In genomic region chr1:9558946-9559545, GRCh38 we compare ENCODE assay signal across 18 cellular contexts. TPM values are rescaled to one million over a fixed set of nuclear protein-coding genes. Genes with fewer than 3 reads are reported as not detected.
DNase-seq lines count a peak whose midpoint lies in the region; ATAC-seq and TF ChIP-seq lines count a peak whose summit lies in the region.
"Had no signal": no experiment of that assay in that cellular context is flagged by ENCODE, and none has a peak within 500 bp of the region (broad histone marks: within the 10 kb centered on the region; RNA-seq: fewer than 3 reads in every experiment).

No MANE protein-coding gene starts in this region.

- DNase-seq in heart right ventricle (no peak), left cardiac atrium (no peak), OCI-LY7 (ENCODE audit: low spot score) (no peak), right cardiac atrium (no peak), thyroid gland (no peak), DMS79 treated with DMSO at 0.1 percent for 48 hours (lab: John Stamatoyannopoulos, UW) (no peak), NCI-H2171 treated with DMSO at 0.1 percent for 48 hours (lab: John Stamatoyannopoulos, UW) (no peak), GM23248 (no peak)
- DNase-seq: activated CD4-positive, alpha-beta memory T cell treated with anti-CD3 and anti-CD28 coated beads, Interleukin-2, amount 10 ng/mL, durations not matched to agents 7 days and 5 days; activated T-cell treated with anti-CD3 and anti-CD28 coated beads, Interleukin-2, amount 50 U/mL, for 48 hours; Calu3; cerebellar nuclear complex; esophagus squamous epithelium; islet precursor cell; mesenchymal stem cell; stimulated activated naive B cell treated with anti-CD40 and anti-IgM and Interleukin-4, amounts not matched to agents 10 μg/mL and 1 μg/mL and 100 μg/mL, for 72 hours; upper lobe of right lung; WERI-Rb-1 had no signal

- H3K27me3 ChIP-seq in heart right ventricle (no peaks in the 10 kb centered on the region), right cardiac atrium (ENCODE audit: control insufficient read depth, insufficient read depth) (no peaks in the 10 kb centered on the region), thyroid gland (no peaks in the 10 kb centered on the region), GM23248 (replicated peaks; ENCODE audit: insufficient read depth) (no peaks in the 10 kb centered on the region)
- H3K27me3 ChIP-seq: esophagus squamous epithelium, upper lobe of right lung had no signal

- CTCF ChIA-PET in OCI-LY7 (lab: Charles Lee; ENCODE audit: unreplicated experiment), result interaction anchor here (0.6 kb wide), 1 partner anchor 160 kb away, joined by 3 read pairs; no protein-coding TSS in a partner anchor

- H3K4me3 ChIP-seq in heart right ventricle (no peak overlapping the region), OCI-LY7 (ENCODE audit: low read depth, low read length, poor library complexity, severe bottlenecking) (peak overlapping the region; percentile 35), right cardiac atrium (ENCODE audit: low read length) (no peak overlapping the region), thyroid gland (replicated peaks in 1 of 3) (no peak overlapping the region), GM23248 (no peak overlapping the region)
- H3K4me3 ChIP-seq: esophagus squamous epithelium, upper lobe of right lung had no signal

- H3K4me1 ChIP-seq in heart right ventricle (peaks cover 4 to 68% (median 41%) of the 10 kb centered on the region in 9 donors), OCI-LY7 (ENCODE audit: insufficient read depth, low read length, poor library complexity, severe bottlenecking) (peaks cover 47% of the 10 kb centered on the region), right cardiac atrium (ENCODE audit: control insufficient read depth, insufficient read depth, low read length) (peaks cover 1% of the 10 kb centered on the region), thyroid gland (peaks cover 57 to 77% of the 10 kb centered on the region in 2 donors), GM23248 (ENCODE audit: insufficient read depth) (peaks cover 8% of the 10 kb centered on the region; the same call in 1 of the 2 replicates)

- no peaks in the 10 kb centered on the region for H3K9me3 ChIP-seq in heart right ventricle
- peaks cover 8% of the 10 kb centered on the region; the same call in 1 of the 2 replicates for H3K9me3 ChIP-seq in OCI-LY7 (ENCODE audit: low read length)
- no peaks in the 10 kb centered on the region for H3K9me3 ChIP-seq in right cardiac atrium (ENCODE audit: control insufficient read depth, low read length)
- no peaks in the 10 kb centered on the region for H3K9me3 ChIP-seq in thyroid gland
- H3K9me3 ChIP-seq in GM23248 (ENCODE audit: low read depth), result no peaks in the 10 kb centered on the region
- H3K9me3 ChIP-seq: esophagus squamous epithelium, upper lobe of right lung had no signal

- H3K36me3 ChIP-seq in heart right ventricle (peaks cover 0 to 48% (median 9%) of the 10 kb centered on the region in 9 donors), OCI-LY7 (ENCODE audit: insufficient read depth, low read length) (peaks cover 82% of the 10 kb centered on the region), thyroid gland (no peaks in the 10 kb centered on the region), GM23248 (ENCODE audit: low read depth) (no peaks in the 10 kb centered on the region)

- no TSS peak for BruUV-seq in OCI-LY7 (replicated peaks; lab: Mats Ljungman, UMichigan)

- H3F3A ChIP-seq in GM23248 (ENCODE audit: insufficient read depth), result no peaks in the 10 kb centered on the region

- intact Hi-C loops in heart right ventricle (cut with DNase I), result no loop called here
- intact Hi-C loops in left cardiac atrium (cut with DNase I), result no loop called here
- intact Hi-C loops in OCI-LY7 (cut with micrococcal nuclease; ENCODE audit: unreplicated experiment), result no loop called here
- intact Hi-C loops in right cardiac atrium (cut with DNase I), result no loop called here
- intact Hi-C loops in thyroid gland (cut with DNase I), result no loop called here

- TF ChIP-seq POLR2A in thyroid gland (IDR thresholded peaks at IDR 0.05), result no peak

- no peak for ATAC-seq in heart right ventricle
- ATAC-seq in left cardiac atrium, result no peak
- no peak for ATAC-seq in right cardiac atrium
- ATAC-seq: stimulated activated naive B cell treated with anti-CD40 and anti-IgM and Interleukin-4, amounts not matched to agents 10 μg/mL and 1 μg/mL and 100 μg/mL, for 72 hours; upper lobe of right lung had no signal

- in situ Hi-C loops in GM23248 (cut with MboI), result no loop called here

- POLR2A ChIA-PET in OCI-LY7 (lab: Charles Lee), result interaction anchor here (0.5 to 2.4 kb wide), 6 partner anchors 8 to 722 kb away, joined by 3 to 10 read pairs (median 3); partner anchors contain the start of gene SLC25A33

- H3K27ac ChIP-seq in heart right ventricle, result peak overlapping the region in 7 of 10 donors; percentile 21 to 69 (median 55)
- peak overlapping the region; percentile 69 for H3K27ac ChIP-seq in OCI-LY7 (ENCODE audit: low read depth, low read length, poor library complexity, severe bottlenecking)
- peak overlapping the region; percentile 57 for H3K27ac ChIP-seq in right cardiac atrium (ENCODE audit: low read length)
- peak overlapping the region in 2 of 3 donors; percentile 35 to 80 for H3K27ac ChIP-seq in thyroid gland
- no peak overlapping the region for H3K27ac ChIP-seq in GM23248
- H3K27ac ChIP-seq: upper lobe of right lung, WERI-Rb-1 had no signal

- H3K4me2 ChIP-seq in OCI-LY7 (ENCODE audit: low read length), result peak overlapping the region; percentile 58
- H3K4me2 ChIP-seq in GM23248 (ENCODE audit: unreplicated experiment), result no peak overlapping the region

- no peak overlapping the region for H3K9ac ChIP-seq in GM23248

- H3K79me2 ChIP-seq in OCI-LY7 (ENCODE audit: insufficient read depth, low read depth, low read length) (peaks cover 41% of the 10 kb centered on the region; the same call in 1 of the 2 replicates), GM23248 (ENCODE audit: insufficient read depth) (no peaks in the 10 kb centered on the region)

- H2AFZ ChIP-seq in OCI-LY7 (ENCODE audit: low read length), result no peak overlapping the region
- no peak overlapping the region for H2AFZ ChIP-seq in GM23248

- H4K20me1 ChIP-seq in OCI-LY7 (ENCODE audit: insufficient read depth, low read length) (no peaks in the 10 kb centered on the region), GM23248 (ENCODE audit: insufficient read depth) (no peaks in the 10 kb centered on the region)

- TF ChIP-seq CTCF in heart right ventricle (IDR thresholded peaks at IDR 0.05) (no peak), OCI-LY7 (conservative IDR thresholded peaks at IDR 0.05; ENCODE audit: low read length) (no peak; the same call in 1 of the 2 replicates), thyroid gland (IDR thresholded peaks at IDR 0.05) (no peak)

- H3K9me2 ChIP-seq in OCI-LY7 (ENCODE audit: insufficient read depth, low read length) (no peaks in the 10 kb centered on the region), GM23248 (ENCODE audit: insufficient read depth) (no peaks in the 10 kb centered on the region)

- 36 to 55% methylated on average over 11 of the region's 11 CpGs for WGBS in heart right ventricle, 2 donors
- WGBS in right cardiac atrium, result 54% methylated on average over 11 of the region's 11 CpGs
- 85 to 87% methylated on average over 11 of the region's 11 CpGs for WGBS in thyroid gland, 2 donors
- whole genome bisulfite sequencing in GM23248 (ENCODE audit: low coverage in 1 of 2, low lambda C conversion rate in 2 of 2, missing lambda C conversion rate in 2 of 2), 2 experiments, result 74 to 75% methylated on average over 11 of the region's 11 CpGs

RNA-seq across cellular contexts. Expression of gene SLC25A33, which starts 19.8 kb away (rescaled TPM):
- total RNA-seq in heart right ventricle, result 1 to 10 TPM; 2.8 to 7.7 (median 5.4) TPM
- polyA plus RNA-seq in heart right ventricle, result 1 to 10 TPM; 2.9 to 5.7 TPM
- 1 to 10 TPM; 7.2 to 8.8 TPM for total RNA-seq in left cardiac atrium
- 14.4 and 15.1 TPM in 2 replicates for total RNA-seq in OCI-LY7 (2014; rRNA removed; shearing (Covaris generic))
- total RNA-seq in OCI-LY7 (2022), result 14.1 and 16.5 TPM in 2 replicates
- total RNA-seq in right cardiac atrium, result 10 to 100 TPM in 1 of 4 donors, 1 to 10 TPM in 3; 7.0 to 11.4 (median 8.0) TPM
- 12.9 TPM for polyA plus RNA-seq in right cardiac atrium
- total RNA-seq in thyroid gland, result 10 to 100 TPM; 10.6 to 16.6 (median 14.7) TPM
- 4.2 and 4.6 TPM in 2 replicates for total RNA-seq in GM23248 (2014; rRNA removed; shearing (Covaris generic))
- polyA plus RNA-seq in GM23248 (2016; fragmentation: Nextera tagmentation; extraction: Ambion mirVana), result 5.8 and 6.4 TPM in 2 replicates

RNA-seq across cellular contexts. Expression of gene TMEM201, which starts 29.7 kb away (rescaled TPM):
- total RNA-seq in heart right ventricle, result 10 to 100 TPM; 13.3 to 26.0 (median 18.3) TPM
- 10 to 100 TPM; 10.7 to 13.7 TPM for polyA plus RNA-seq in heart right ventricle
- total RNA-seq in left cardiac atrium, result 10 to 100 TPM; 18.5 to 21.2 TPM
- total RNA-seq in OCI-LY7 (2014; rRNA removed; shearing (Covaris generic)), result 5.3 and 7.5 TPM in 2 replicates
- total RNA-seq in OCI-LY7 (2022), result 21.9 and 23.6 TPM in 2 replicates
- total RNA-seq in right cardiac atrium, result 10 to 100 TPM; 18.4 to 23.3 (median 21.1) TPM
- polyA plus RNA-seq in right cardiac atrium, result 14.5 TPM
- total RNA-seq in thyroid gland, result 10 to 100 TPM in 1 of 4 donors, 1 to 10 TPM in 3; 3.0 to 11.3 (median 8.5) TPM
- 4.7 and 5.7 TPM in 2 replicates for total RNA-seq in GM23248 (2014; rRNA removed; shearing (Covaris generic))
- 6.7 and 7.2 TPM in 2 replicates for polyA plus RNA-seq in GM23248 (2016; fragmentation: Nextera tagmentation; extraction: Ambion mirVana)
